In genomic region chr22:27719535-27720227, GRCh38 we compare ENCODE assay signal across 11 cellular contexts.
A peak's percentile ranks its signal among the peaks of the same experiment; 100 is the strongest.
DNase-seq lines count a peak whose midpoint lies in the region; ATAC-seq and TF ChIP-seq lines count a peak whose summit lies in the region.
"Had no signal": no experiment of that assay in that cellular context is flagged by ENCODE, and none has a peak within 500 bp of the region (broad histone marks: within the 10 kb centered on the region; RNA-seq: fewer than 3 reads in every experiment).

No MANE protein-coding gene starts in this region.

- no peak for ATAC-seq in activated T-cell treated with anti-CD3 and anti-CD28 coated beads, Interleukin-2, amount 50 U/mL, for 4 hours
- ATAC-seq in HG03175 (IDR thresholded peaks at IDR 0.05; ENCODE audit: unreplicated experiment): no peak

- H3K4me3 ChIP-seq in AG10803 (ENCODE audit: low read length) (no peak overlapping the region), brain microvascular endothelial cell (ENCODE audit: low read depth, low read length) (no peak overlapping the region)

- peaks cover 2% of the 10 kb centered on the region for H3K27me3 Mint-ChIP-seq in activated T-cell treated with anti-CD3 and anti-CD28 coated beads, Interleukin-2, amount 50 U/mL, for 4 hours (ENCODE audit: low read depth)

- H3K27me3 ChIP-seq in brain microvascular endothelial cell (replicated peaks) (no peaks in the 10 kb centered on the region), layer of hippocampus (ENCODE audit: control insufficient read depth, insufficient read depth, low read length) (no peaks in the 10 kb centered on the region)

- in situ Hi-C loops in brain microvascular endothelial cell (cut with HindIII; ENCODE audit: low pct_ligation_motif_present, low sequenced_read_pairs): no loop called here

- H3K36me3 Mint-ChIP-seq in activated T-cell treated with anti-CD3 and anti-CD28 coated beads, Interleukin-2, amount 50 U/mL, for 4 hours (ENCODE audit: insufficient read depth): no peaks in the 10 kb centered on the region

- DNase-seq in AG10803 (ENCODE audit: low read depth) (peak; percentile 67), HUDEP-2 (lab: John Stamatoyannopoulos, UW; ENCODE audit: unreplicated experiment in 76 of 76) (peak in 47 of 76 experiments; percentile 1 to 65 (median 27)), brain microvascular endothelial cell (peak; percentile 11), cerebellum (ENCODE audit: low spot score) (no peak)
- no peak for DNase-seq in activated T-cell treated with anti-CD3 and anti-CD28 coated beads, Interleukin-2, amount 50 U/mL, for 4 hours
- no peak for DNase-seq in stimulated activated CD4-positive, alpha-beta T cell treated with anti-CD3 and anti-CD28 coated beads, Interleukin-2, amount 100 ng/mL, for 24 hours
- DNase-seq: activated CD4-positive, alpha-beta T cell treated with anti-CD3 and anti-CD28 coated beads, Interleukin-2, amount 50 U/mL, for 1 hour; GF-D8 had no signal

- H3K27ac ChIP-seq in brain microvascular endothelial cell (no peak overlapping the region), layer of hippocampus (ENCODE audit: low read depth, low read length) (peak overlapping the region; percentile 78)
- H3K27ac ChIP-seq: HL-60 had no signal

- no peak for TF ChIP-seq CTCF in AG10803 (conservative IDR thresholded peaks at IDR 0.05; ENCODE audit: low read length)
- no peak for TF ChIP-seq CTCF in brain microvascular endothelial cell (IDR thresholded peaks at IDR 0.05; ENCODE audit: low read depth, low read length, missing control alignments)

- no peaks in the 10 kb centered on the region for H3K9me3 Mint-ChIP-seq in activated T-cell treated with anti-CD3 and anti-CD28 coated beads, Interleukin-2, amount 50 U/mL, for 4 hours

- H3K4me1 Mint-ChIP-seq in activated T-cell treated with anti-CD3 and anti-CD28 coated beads, Interleukin-2, amount 50 U/mL, for 4 hours (ENCODE audit: low read depth): no peaks in the 10 kb centered on the region

- no peaks in the 10 kb centered on the region for H3K36me3 ChIP-seq in brain microvascular endothelial cell (replicated peaks)

- H3K4me3 Mint-ChIP-seq in activated T-cell treated with anti-CD3 and anti-CD28 coated beads, Interleukin-2, amount 50 U/mL, for 4 hours: no peak overlapping the region

Comparison
In these comparisons a context has a peak if more than half of its experiments do, and no peak if none do; other contexts are left out.
1. DNase-seq: peak in AG10803 (single experiment), HUDEP-2 (47 of 76) and brain microvascular endothelial cell (single experiment); none in cerebellum (single experiment), activated T-cell treated with anti-CD3 and anti-CD28 coated beads, Interleukin-2, amount 50 U/mL, for 4 hours (single experiment) and stimulated activated CD4-positive, alpha-beta T cell treated with anti-CD3 and anti-CD28 coated beads, Interleukin-2, amount 100 ng/mL, for 24 hours (0 of 2).